ENCODE assay signal across 13 cellular contexts in genomic region chr5:105740242-105740641, GRCh38.
"Had no signal": no experiment of that assay in that cellular context is flagged by ENCODE, and none has a peak within 500 bp of the region (broad histone marks: within the 10 kb centered on the region; RNA-seq: fewer than 3 reads in every experiment).

No MANE protein-coding gene starts in this region.

- DNase-seq: activated CD4-positive, alpha-beta T cell treated with anti-CD3 and anti-CD28 coated beads, Interleukin-2, amount 50 U/mL, for 48 hours; activated naive CD4-positive, alpha-beta T cell treated with anti-CD3 and anti-CD28 coated beads, Interleukin-2, amount 50 U/mL, for 16 hours; activated T-cell treated with anti-CD3 and anti-CD28 coated beads, Interleukin-2, amount 50 U/mL, for 24 hours; dorsolateral prefrontal cortex; endodermal cell; erythroblast; ovary; upper lobe of right lung had no signal

- ATAC-seq: left lobe of liver; stimulated activated effector memory CD8-positive, alpha-beta T cell treated with anti-CD3 and anti-CD28 coated beads, Interleukin-12 subunit alpha, Interleukin-12 subunit beta, amount 100 ng/mL, for 72 hours; upper lobe of right lung had no signal

- H3K27me3 ChIP-seq: dorsolateral prefrontal cortex, neural progenitor cell, ovary, upper lobe of right lung had no signal

- H3K4me2 ChIP-seq: neural progenitor cell had no signal

- H3K36me3 ChIP-seq: neural progenitor cell, ovary, thoracic aorta, upper lobe of right lung had no signal

- H2AFZ ChIP-seq: neural progenitor cell had no signal

- H3K9ac ChIP-seq: neural progenitor cell had no signal

- H3K4me3 ChIP-seq: dorsolateral prefrontal cortex, neural progenitor cell, ovary, thoracic aorta, upper lobe of right lung had no signal

- H3K4me1 ChIP-seq: upper lobe of right lung had no signal

- H3K9me3 ChIP-seq: ovary, upper lobe of right lung had no signal

- H3K27ac ChIP-seq: dorsolateral prefrontal cortex, neural progenitor cell, ovary, thoracic aorta, upper lobe of right lung, VCaP had no signal
